ENCODE assay signal across 20 cellular contexts in genomic region chr2:28521663-28522062, GRCh38.
"Had no signal": no experiment of that assay in that cellular context is flagged by ENCODE, and none has a peak within 500 bp of the region (broad histone marks: within the 10 kb centered on the region; RNA-seq: fewer than 3 reads in every experiment).

No MANE protein-coding gene starts in this region.

- ATAC-seq: activated CD4-positive, CD25-positive, alpha-beta regulatory T cell treated with anti-CD3 and anti-CD28 coated beads, Interleukin-2, amount 50 U/mL, for 24 hours; activated CD8-positive, alpha-beta T cell treated with anti-CD3 and anti-CD28 coated beads, Interleukin-2, amount 10 ng/mL, durations not matched to agents 7 days and 5 days; activated naive CD8-positive, alpha-beta T cell treated with anti-CD3 and anti-CD28 coated beads, Interleukin-2, amount 50 U/mL, for 24 hours; activated T-cell treated with anti-CD3 and anti-CD28 coated beads, Interleukin-2, amount 50 U/mL, for 4 hours; left lobe of liver; naive thymus-derived CD4-positive, alpha-beta T cell; stimulated activated naive B cell treated with anti-CD40 and anti-IgM and Interleukin-4, amounts not matched to agents 10 μg/mL and 1 μg/mL and 100 μg/mL, for 72 hours had no signal

- H3K9me3 Mint-ChIP-seq: activated CD4-positive, alpha-beta T cell treated with anti-CD3 and anti-CD28 coated beads, Interleukin-2, amount 10 ng/mL, durations not matched to agents 7 days and 5 days; activated naive CD4-positive, alpha-beta T cell treated with anti-CD3 and anti-CD28 coated beads, Interleukin-2, amount 10 ng/mL, durations not matched to agents 7 days and 5 days; activated naive CD8-positive, alpha-beta T cell treated with anti-CD3 and anti-CD28 coated beads, Interleukin-2, amount 50 U/mL, for 24 hours; activated T-cell treated with anti-CD3 and anti-CD28 coated beads, Interleukin-2, amount 50 U/mL, for 4 hours; endodermal cell; stimulated activated naive B cell treated with anti-CD40 and anti-IgM and Interleukin-4, amounts not matched to agents 10 μg/mL and 1 μg/mL and 100 μg/mL, for 72 hours; T-helper 2 cell treated with Interferon-gamma antibody and Interleukin-4, amounts not matched to agents 5 μg/mL and 100 μg/mL, for 36 hours had no signal

- H3K4me1 ChIP-seq: sigmoid colon, tibial artery had no signal

- DNase-seq: activated CD4-positive, alpha-beta T cell treated with anti-CD3 and anti-CD28 coated beads, Interleukin-2, amount 10 ng/mL, durations not matched to agents 7 days and 5 days; activated CD8-positive, alpha-beta T cell treated with anti-CD3 and anti-CD28 coated beads, Interleukin-2, amount 10 ng/mL, durations not matched to agents 7 days and 5 days; activated naive CD4-positive, alpha-beta T cell treated with anti-CD3 and anti-CD28 coated beads, Interleukin-2, amount 10 ng/mL, durations not matched to agents 7 days and 5 days; activated naive CD8-positive, alpha-beta T cell treated with anti-CD3 and anti-CD28 coated beads, Interleukin-2, amount 50 U/mL, for 24 hours; activated T-cell treated with anti-CD3 and anti-CD28 coated beads, Interleukin-2, amount 50 U/mL, for 4 hours; aorta; brain microvascular endothelial cell; central memory CD4-positive, alpha-beta T cell; endodermal cell; hypothalamus; islet precursor cell; naive thymus-derived CD4-positive, alpha-beta T cell; sigmoid colon; stimulated activated CD4-positive, alpha-beta T cell treated with anti-CD3 and anti-CD28 coated beads, Interleukin-4, amount 100 ng/mL, for 4 hours; stimulated activated naive B cell treated with anti-CD40 and anti-IgM and Interleukin-4, amounts not matched to agents 10 μg/mL and 1 μg/mL and 100 μg/mL, for 72 hours had no signal

- H3K4me3 ChIP-seq: sigmoid colon, tibial artery had no signal

- H3K27ac Mint-ChIP-seq: activated CD4-positive, alpha-beta T cell treated with anti-CD3 and anti-CD28 coated beads, Interleukin-2, amount 10 ng/mL, durations not matched to agents 7 days and 5 days; activated CD8-positive, alpha-beta T cell treated with anti-CD3 and anti-CD28 coated beads, Interleukin-2, amount 10 ng/mL, durations not matched to agents 7 days and 5 days; activated naive CD4-positive, alpha-beta T cell treated with anti-CD3 and anti-CD28 coated beads, Interleukin-2, amount 10 ng/mL, durations not matched to agents 7 days and 5 days; activated naive CD8-positive, alpha-beta T cell treated with anti-CD3 and anti-CD28 coated beads, Interleukin-2, amount 50 U/mL, for 24 hours; endodermal cell; stimulated activated naive B cell treated with anti-CD40 and anti-IgM and Interleukin-4, amounts not matched to agents 10 μg/mL and 1 μg/mL and 100 μg/mL, for 72 hours; T-helper 2 cell treated with Interferon-gamma antibody and Interleukin-4, amounts not matched to agents 5 μg/mL and 100 μg/mL, for 36 hours had no signal

- H3K36me3 Mint-ChIP-seq: activated naive CD4-positive, alpha-beta T cell treated with anti-CD3 and anti-CD28 coated beads, Interleukin-2, amount 10 ng/mL, durations not matched to agents 7 days and 5 days; stimulated activated naive B cell treated with anti-CD40 and anti-IgM and Interleukin-4, amounts not matched to agents 10 μg/mL and 1 μg/mL and 100 μg/mL, for 72 hours had no signal

- H3K27ac ChIP-seq: brain microvascular endothelial cell, epithelial cell of prostate, sigmoid colon, tibial artery had no signal

- H3K4me3 Mint-ChIP-seq: activated CD4-positive, alpha-beta T cell treated with anti-CD3 and anti-CD28 coated beads, Interleukin-2, amount 10 ng/mL, durations not matched to agents 7 days and 5 days; activated CD8-positive, alpha-beta T cell treated with anti-CD3 and anti-CD28 coated beads, Interleukin-2, amount 10 ng/mL, durations not matched to agents 7 days and 5 days; activated naive CD4-positive, alpha-beta T cell treated with anti-CD3 and anti-CD28 coated beads, Interleukin-2, amount 10 ng/mL, durations not matched to agents 7 days and 5 days; activated naive CD8-positive, alpha-beta T cell treated with anti-CD3 and anti-CD28 coated beads, Interleukin-2, amount 50 U/mL, for 24 hours; activated T-cell treated with anti-CD3 and anti-CD28 coated beads, Interleukin-2, amount 50 U/mL, for 4 hours; endodermal cell; naive thymus-derived CD4-positive, alpha-beta T cell; stimulated activated naive B cell treated with anti-CD40 and anti-IgM and Interleukin-4, amounts not matched to agents 10 μg/mL and 1 μg/mL and 100 μg/mL, for 72 hours; T-helper 2 cell treated with Interferon-gamma antibody and Interleukin-4, amounts not matched to agents 5 μg/mL and 100 μg/mL, for 36 hours had no signal

- H3K4me1 Mint-ChIP-seq: activated CD4-positive, alpha-beta T cell treated with anti-CD3 and anti-CD28 coated beads, Interleukin-2, amount 10 ng/mL, durations not matched to agents 7 days and 5 days; activated naive CD8-positive, alpha-beta T cell treated with anti-CD3 and anti-CD28 coated beads, Interleukin-2, amount 50 U/mL, for 24 hours; stimulated activated naive B cell treated with anti-CD40 and anti-IgM and Interleukin-4, amounts not matched to agents 10 μg/mL and 1 μg/mL and 100 μg/mL, for 72 hours had no signal

- H3K9me3 ChIP-seq: sigmoid colon, tibial artery had no signal

- H3K36me3 ChIP-seq: brain microvascular endothelial cell, sigmoid colon, tibial artery had no signal
